In genomic region chr9:93083592-93084470, GRCh38 we compare ENCODE assay signal across 10 cellular contexts. TPM values are rescaled to one million over a fixed set of nuclear protein-coding genes. Genes with fewer than 3 reads are reported as not detected.
DNase-seq lines count a peak whose midpoint lies in the region; ATAC-seq, FAIRE-seq and TF ChIP-seq lines count a peak whose summit lies in the region.
"Had no signal": no experiment of that assay in that cellular context is flagged by ENCODE, and none has a peak within 500 bp of the region (broad histone marks: within the 10 kb centered on the region; RNA-seq: fewer than 3 reads in every experiment).

No MANE protein-coding gene starts in this region.

- peaks cover 0 to 17% of the 10 kb centered on the region in 2 donors for H3K9me3 Mint-ChIP-seq in activated naive CD4-positive, alpha-beta T cell treated with anti-CD3 and anti-CD28 coated beads, Interleukin-2, amount 50 U/mL, for 72 hours
- peaks cover 0 to 7% (median 0%) of the 10 kb centered on the region in 11 donors for H3K9me3 Mint-ChIP-seq in naive thymus-derived CD4-positive, alpha-beta T cell

- CTCF ChIA-PET in A549 (lab: Yijun Ruan, JAX), result interaction anchor here (2.7 kb wide), 1 partner anchor 81 kb away, joined by 5 read pairs; no protein-coding TSS in a partner anchor
- CTCF ChIA-PET in naive thymus-derived CD4-positive, alpha-beta T cell (lab: Charles Lee), result interaction anchor here (1.8 kb wide), 1 partner anchor 11 kb away, joined by 5 read pairs; no protein-coding TSS in a partner anchor

- no peak for ATAC-seq in A549
- ATAC-seq in activated naive CD4-positive, alpha-beta T cell treated with anti-CD3 and anti-CD28 coated beads, Interleukin-2, amount 50 U/mL, for 72 hours, result peak; percentile 69 to 78
- ATAC-seq in naive thymus-derived CD4-positive, alpha-beta T cell, result peak; percentile 47
- no peak for ATAC-seq in GM18511 (IDR thresholded peaks at IDR 0.05; ENCODE audit: unreplicated experiment)

- peak overlapping the region; percentile 41 to 80 (median 62) for H3K4me3 Mint-ChIP-seq in naive thymus-derived CD4-positive, alpha-beta T cell

- H3K27me3 Mint-ChIP-seq in naive thymus-derived CD4-positive, alpha-beta T cell, result no peaks in the 10 kb centered on the region

- no peaks in the 10 kb centered on the region for H4K20me1 ChIP-seq in Karpas-422 (ENCODE audit: insufficient read depth, low read depth, low read length)

- no peaks in the 10 kb centered on the region for H3K27me3 ChIP-seq in naive thymus-derived CD4-positive, alpha-beta T cell (ENCODE audit: control insufficient read depth in 2 of 2, insufficient read depth in 2 of 2, low read length in 2 of 2)
- no peaks in the 10 kb centered on the region for H3K27me3 ChIP-seq in Karpas-422 (ENCODE audit: low read length)

- H3K4me1 Mint-ChIP-seq in naive thymus-derived CD4-positive, alpha-beta T cell, result peaks cover 14 to 46% (median 35%) of the 10 kb centered on the region in 7 donors

- no peak for TF ChIP-seq RAD21 in A549 (conservative IDR thresholded peaks at IDR 0.05 in 1 of 2, IDR thresholded peaks at IDR 0.05 in 1 of 2)

- WGBS in A549 (ENCODE audit: missing lambda C conversion rate), result 76% methylated on average over 8 of the region's 8 CpGs

- H3K27ac ChIP-seq in A549 (no peak overlapping the region), KOPT-K1 (ENCODE audit: low read depth, low read length, poor library complexity, severe bottlenecking) (peak overlapping the region; percentile 69), Karpas-422 (ENCODE audit: low read length) (no peak overlapping the region)
- H3K27ac ChIP-seq in naive thymus-derived CD4-positive, alpha-beta T cell (ENCODE audit: low read depth, low read length), result peak overlapping the region; percentile 68

- no peak overlapping the region for H2AFZ ChIP-seq in Karpas-422 (ENCODE audit: low read length)

- no peaks in the 10 kb centered on the region for H3K4me1 ChIP-seq in A549
- H3K4me1 ChIP-seq in naive thymus-derived CD4-positive, alpha-beta T cell (ENCODE audit: control insufficient read depth in 2 of 2, insufficient read depth in 2 of 2, low read length in 2 of 2), result peaks cover 18 to 25% of the 10 kb centered on the region in 2 donors
- H3K4me1 ChIP-seq in Karpas-422 (ENCODE audit: low read length), result no peaks in the 10 kb centered on the region

- H3K36me3 Mint-ChIP-seq in activated naive CD4-positive, alpha-beta T cell treated with anti-CD3 and anti-CD28 coated beads, Interleukin-2, amount 50 U/mL, for 72 hours, result peaks cover 15 to 67% of the 10 kb centered on the region in 2 donors
- peaks cover 14 to 57% (median 37%) of the 10 kb centered on the region in 5 donors for H3K36me3 Mint-ChIP-seq in naive thymus-derived CD4-positive, alpha-beta T cell

- DNase-seq in A549 (ENCODE audit: low read depth in 1 of 2, low spot score in 1 of 2) (no peak), Karpas-422 (no peak), GM19238 (ENCODE audit: insufficient read length, low spot score) (no peak), NCI-H2227 (lab: John Stamatoyannopoulos, UW; ENCODE audit: unreplicated experiment) (no peak)
- peak in 1 of 2 donors; percentile 54 for DNase-seq in activated naive CD4-positive, alpha-beta T cell treated with anti-CD3 and anti-CD28 coated beads, Interleukin-2, amount 50 U/mL, for 72 hours (ENCODE audit: low spot score in 2 of 2)
- DNase-seq in naive thymus-derived CD4-positive, alpha-beta T cell, result peak in 1 of 9 donors; percentile 31
- DNase-seq: cortex of kidney, SHP77 treated with DMSO at 0.1 percent for 48 hours had no signal

- POLR2A ChIA-PET in A549 (lab: Yijun Ruan, JAX), result no interaction called here
- POLR2A ChIA-PET in naive thymus-derived CD4-positive, alpha-beta T cell (lab: Charles Lee), result interaction anchor here (0.6 to 3.8 kb wide), 8 partner anchors 8 to 205 kb away, joined by 3 to 22 read pairs (median 6); no protein-coding TSS in a partner anchor

- intact Hi-C loops in naive thymus-derived CD4-positive, alpha-beta T cell (cut with micrococcal nuclease), result loop anchor here (1.0 to 2.0 kb wide), 3 partner anchors 11 to 20 kb away; no protein-coding TSS in a partner anchor

- H3K4me2 ChIP-seq in A549 (no peak overlapping the region), Karpas-422 (ENCODE audit: low read depth, low read length, poor library complexity, severe bottlenecking) (no peak overlapping the region)

- no peaks in the 10 kb centered on the region for H3K9me2 ChIP-seq in Karpas-422 (replicated peaks; ENCODE audit: insufficient read depth, low read length)

- TF ChIP-seq POLR2A in A549 (IDR thresholded peaks at IDR 0.05; ENCODE audit: low read length), result no peak

- no peaks in the 10 kb centered on the region for H3K79me2 ChIP-seq in Karpas-422 (ENCODE audit: low read length)

- H3K4me3 ChIP-seq in A549 (no peak overlapping the region), Karpas-422 (ENCODE audit: low read length) (no peak overlapping the region)
- H3K4me3 ChIP-seq in naive thymus-derived CD4-positive, alpha-beta T cell (ENCODE audit: low read length), result no peak overlapping the region

- no peak for TF ChIP-seq CTCF in A549 (IDR thresholded peaks at IDR 0.05)

- no peaks in the 10 kb centered on the region for H3K36me3 ChIP-seq in KOPT-K1 (ENCODE audit: insufficient read depth, low read length)
- peaks cover 0 to 92% (median 42%) of the 10 kb centered on the region in 3 experiments for H3K36me3 ChIP-seq in naive thymus-derived CD4-positive, alpha-beta T cell (ENCODE audit: control insufficient read depth in 2 of 3, insufficient read depth in 3 of 3, low read length in 3 of 3)
- no peaks in the 10 kb centered on the region for H3K36me3 ChIP-seq in Karpas-422 (ENCODE audit: insufficient read depth, low read length)

- no peak overlapping the region for H3K9ac ChIP-seq in Karpas-422 (ENCODE audit: low read length)

- H3K9me3 ChIP-seq in A549 (no peaks in the 10 kb centered on the region), KOPT-K1 (ENCODE audit: insufficient read depth, low read length, poor library complexity, severe bottlenecking) (no peaks in the 10 kb centered on the region), Karpas-422 (ENCODE audit: low read length) (no peaks in the 10 kb centered on the region)
- H3K9me3 ChIP-seq in naive thymus-derived CD4-positive, alpha-beta T cell (ENCODE audit: control insufficient read depth in 2 of 3, low read length in 3 of 3), result no peaks in the 10 kb centered on the region

- peak overlapping the region; percentile 93 to 97 for H3K27ac Mint-ChIP-seq in activated naive CD4-positive, alpha-beta T cell treated with anti-CD3 and anti-CD28 coated beads, Interleukin-2, amount 50 U/mL, for 72 hours
- H3K27ac Mint-ChIP-seq in naive thymus-derived CD4-positive, alpha-beta T cell, result peak overlapping the region; percentile 86 to 98 (median 95)

- FAIRE-seq in A549 (lab: Jason Lieb, UNC), result no peak

- TF ChIP-seq EP300 in A549 (IDR thresholded peaks at IDR 0.05), result no peak

TF ChIP-seq in A549, 52 proteins besides CTCF, POLR2A, EP300 and RAD21:
- TF ChIP-seq USF2 (IDR thresholded peaks at IDR 0.05), result no peak
- TF ChIP-seq ZFP36 (IDR thresholded peaks at IDR 0.05; ENCODE audit: borderline replicate concordance, partially characterized antibody), result peak; percentile 28

RNA-seq across cellular contexts. Expression of gene CARD19, which starts 12.2 kb away (rescaled TPM):
- 27.6 and 36.0 TPM in 2 replicates for polyA plus RNA-seq in A549 (2011; rRNA removed)
- polyA plus RNA-seq in A549 (2012; cell fraction: cytosol; rRNA removed), result 108 and 125 TPM in 2 replicates
- polyA plus RNA-seq in A549 (2012; cell fraction: nucleus; rRNA removed), result 124 and 150 TPM in 2 replicates
- polyA plus RNA-seq in A549 (2017; fragmentation: RNase III; extraction: RNeasy Plus Mini Kit Qiagen cat#74134 plus additional on column Dnase treatment), result 30.3 to 34.5 TPM (median 33.2 TPM) in 3 replicates
- polyA minus RNA-seq in A549 (2011; rRNA and poly(A)+ RNA removed), result 20.2 and 23.0 TPM in 2 replicates
- total RNA-seq in activated naive CD4-positive, alpha-beta T cell treated with anti-CD3 and anti-CD28 coated beads, Interleukin-2, amount 50 U/mL, for 72 hours, result 10 to 100 TPM; 58.1 to 82.6 TPM
- total RNA-seq in naive thymus-derived CD4-positive, alpha-beta T cell, result 10 to 100 TPM; 43.0 to 90.0 (median 54.1) TPM
- polyA plus RNA-seq in naive thymus-derived CD4-positive, alpha-beta T cell, result 10 to 100 TPM; 59.2 to 75.6 TPM
- total RNA-seq in Karpas-422 (2014; rRNA removed; shearing (Covaris generic); ENCODE audit: low replicate concordance), result 5.5 and 11.4 TPM in 2 replicates

RNA-seq across cellular contexts. Expression of gene SUSD3, which starts 25.3 kb away (rescaled TPM):
- polyA plus RNA-seq in A549 (2011; rRNA removed), result 0.27 and 0.66 TPM in 2 replicates
- 1.3 and 1.9 TPM in 2 replicates for polyA plus RNA-seq in A549 (2012; cell fraction: cytosol; rRNA removed)
- polyA plus RNA-seq in A549 (2012; cell fraction: nucleus; rRNA removed), result 1.7 TPM in 2 replicates
- polyA plus RNA-seq in A549 (2017; fragmentation: RNase III; extraction: RNeasy Plus Mini Kit Qiagen cat#74134 plus additional on column Dnase treatment), result 0.34 to 0.46 TPM (median 0.42 TPM) in 3 replicates
- polyA minus RNA-seq in A549 (2011; rRNA and poly(A)+ RNA removed), result 0.25 TPM in 1 of 2 replicates, not detected in the other
- total RNA-seq in activated naive CD4-positive, alpha-beta T cell treated with anti-CD3 and anti-CD28 coated beads, Interleukin-2, amount 50 U/mL, for 72 hours, result 10 to 100 TPM; 70.7 to 81.9 TPM
- total RNA-seq in naive thymus-derived CD4-positive, alpha-beta T cell, result 10 to 100 TPM; 62.8 to 83.5 (median 68.7) TPM
- polyA plus RNA-seq in naive thymus-derived CD4-positive, alpha-beta T cell, result 100 to 1,000 TPM; 186 to 315 TPM
- 4.9 and 6.2 TPM in 2 replicates for total RNA-seq in Karpas-422 (2014; rRNA removed; shearing (Covaris generic); ENCODE audit: low replicate concordance)

RNA-seq across cellular contexts. Expression of gene NINJ1, which starts 50.2 kb away (rescaled TPM):
- polyA plus RNA-seq in A549 (2011; rRNA removed), result 27.0 and 37.9 TPM in 2 replicates
- 54.7 and 84.0 TPM in 2 replicates for polyA plus RNA-seq in A549 (2012; cell fraction: cytosol; rRNA removed)
- 42.3 and 55.7 TPM in 2 replicates for polyA plus RNA-seq in A549 (2012; cell fraction: nucleus; rRNA removed)
- 60.4 to 69.6 TPM (median 62.0 TPM) in 3 replicates for polyA plus RNA-seq in A549 (2017; fragmentation: RNase III; extraction: RNeasy Plus Mini Kit Qiagen cat#74134 plus additional on column Dnase treatment)
- 16.0 and 23.0 TPM in 2 replicates for polyA minus RNA-seq in A549 (2011; rRNA and poly(A)+ RNA removed)
- 10 to 100 TPM; 81.0 to 84.8 TPM for total RNA-seq in activated naive CD4-positive, alpha-beta T cell treated with anti-CD3 and anti-CD28 coated beads, Interleukin-2, amount 50 U/mL, for 72 hours
- 100 to 1,000 TPM in 2 of 5 experiments, 10 to 100 TPM in 3; 30.7 to 163 (median 64.7) TPM for total RNA-seq in naive thymus-derived CD4-positive, alpha-beta T cell
- 100 to 1,000 TPM; 113 to 133 TPM for polyA plus RNA-seq in naive thymus-derived CD4-positive, alpha-beta T cell
- total RNA-seq in Karpas-422 (2014; rRNA removed; shearing (Covaris generic); ENCODE audit: low replicate concordance), result 10.3 and 10.4 TPM in 2 replicates

Comparison
In these comparisons a context has a peak if more than half of its experiments do, and no peak if none do; other contexts are left out.
1. ATAC-seq: peak in activated naive CD4-positive, alpha-beta T cell treated with anti-CD3 and anti-CD28 coated beads, Interleukin-2, amount 50 U/mL, for 72 hours (2 of 2) and naive thymus-derived CD4-positive, alpha-beta T cell (single experiment); none in A549 (0 of 2) and GM18511 (single experiment).
2. H3K27ac ChIP-seq: peak in KOPT-K1 (single experiment) and naive thymus-derived CD4-positive, alpha-beta T cell (single experiment); none in A549 (0 of 2) and Karpas-422 (single experiment).